ENCODE assay signal across 20 cellular contexts in the genomic region with DNA sequence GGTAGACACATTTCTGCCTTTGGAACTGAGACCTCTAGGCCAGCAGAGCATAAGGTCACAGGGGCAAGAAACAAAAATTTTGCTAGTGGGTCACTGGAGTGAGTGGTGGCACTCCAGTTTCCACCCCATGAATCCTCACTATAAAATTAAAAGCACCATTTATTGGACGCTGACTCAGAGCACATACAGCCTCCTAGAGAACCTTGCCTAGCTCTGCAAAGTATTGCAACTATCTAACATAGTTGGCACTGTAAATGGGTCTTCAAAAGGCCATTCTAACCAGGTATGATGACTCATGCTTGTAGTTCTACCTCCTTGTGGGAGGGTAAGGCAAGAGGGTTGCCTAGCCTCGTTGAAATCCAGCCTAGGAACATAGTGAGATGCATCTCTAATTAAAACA.
"Had no signal": no experiment of that assay in that cellular context is flagged by ENCODE, and none has a peak within 500 bp of the region (broad histone marks: within the 10 kb centered on the region; RNA-seq: fewer than 3 reads in every experiment).

No MANE protein-coding gene starts in this region.

- H3K9me3 Mint-ChIP-seq: activated CD4-positive, alpha-beta memory T cell treated with anti-CD3 and anti-CD28 coated beads for 36 hours; activated CD4-positive, alpha-beta T cell treated with anti-CD3 and anti-CD28 coated beads, Interleukin-2, amount 10 ng/mL, durations not matched to agents 7 days and 5 days; activated naive CD4-positive, alpha-beta T cell treated with anti-CD3 and anti-CD28 coated beads, Interleukin-2, amount 50 U/mL, for 72 hours; activated T-cell treated with anti-CD3 and anti-CD28 coated beads, Interleukin-2, amount 50 U/mL, for 4 hours had no signal

- H3K4me3 ChIP-seq: PC-9 had no signal

- H3K27ac ChIP-seq: KMS-11, PC-9 had no signal

- H3K4me3 Mint-ChIP-seq: activated CD4-positive, alpha-beta memory T cell treated with anti-CD3 and anti-CD28 coated beads for 36 hours; activated CD4-positive, alpha-beta T cell treated with anti-CD3 and anti-CD28 coated beads, Interleukin-2, amount 10 ng/mL, durations not matched to agents 7 days and 5 days; activated T-cell treated with anti-CD3 and anti-CD28 coated beads, Interleukin-2, amount 50 U/mL, for 4 hours; brain; T-helper 17 cell had no signal

- ATAC-seq: activated naive CD4-positive, alpha-beta T cell treated with anti-CD3 and anti-CD28 coated beads, Interleukin-2, amount 50 U/mL, for 72 hours; activated T-cell treated with anti-CD3 and anti-CD28 coated beads, Interleukin-2, amount 50 U/mL, for 4 hours; T-helper 17 cell had no signal

- H3K4me1 Mint-ChIP-seq: activated CD4-positive, alpha-beta T cell treated with anti-CD3 and anti-CD28 coated beads, Interleukin-2, amount 10 ng/mL, durations not matched to agents 7 days and 5 days; brain; T-helper 17 cell had no signal

- H3K27me3 Mint-ChIP-seq: activated CD4-positive, alpha-beta memory T cell treated with anti-CD3 and anti-CD28 coated beads for 36 hours; activated CD4-positive, alpha-beta T cell treated with anti-CD3 and anti-CD28 coated beads, Interleukin-2, amount 10 ng/mL, durations not matched to agents 7 days and 5 days; brain; T-helper 17 cell had no signal

- DNase-seq: activated CD4-positive, alpha-beta memory T cell treated with anti-CD3 and anti-CD28 coated beads for 36 hours; activated CD4-positive, alpha-beta T cell treated with anti-CD3 and anti-CD28 coated beads, Interleukin-2, amount 10 ng/mL, durations not matched to agents 7 days and 5 days; activated CD4-positive, CD25-positive, alpha-beta regulatory T cell; activated CD8-positive, alpha-beta memory T cell treated with anti-CD3 and anti-CD28 coated beads for 24 hours; activated effector memory CD4-positive, alpha-beta T cell treated with anti-CD3 and anti-CD28 coated beads, Interleukin-2, amount 50 U/mL, for 16 hours; activated naive CD4-positive, alpha-beta T cell treated with Interleukin-2 at 50 U/mL for 16 hours; activated T-cell treated with anti-CD3 and anti-CD28 coated beads, Interleukin-2, amount 50 U/mL, for 4 hours; amygdala; NCI-H1105 treated with DMSO at 0.1 percent for 48 hours; NCI-H1436 treated with DMSO at 0.1 percent for 48 hours; NCI-H187; NCI-H2081; NCI-H510A treated with DMSO at 0.1 percent for 48 hours; SIG-M5; T-helper 17 cell; T-helper 9 cell had no signal

- H3K27ac Mint-ChIP-seq: activated CD4-positive, alpha-beta memory T cell treated with anti-CD3 and anti-CD28 coated beads for 36 hours; activated CD4-positive, alpha-beta T cell treated with anti-CD3 and anti-CD28 coated beads, Interleukin-2, amount 10 ng/mL, durations not matched to agents 7 days and 5 days; activated naive CD4-positive, alpha-beta T cell treated with anti-CD3 and anti-CD28 coated beads, Interleukin-2, amount 50 U/mL, for 72 hours; brain; T-helper 17 cell had no signal
